ENCODE assay signal across 17 cellular contexts in genomic region chr12:69401940-69402339, GRCh38. TPM values are rescaled to one million over a fixed set of nuclear protein-coding genes. Genes with fewer than 3 reads are reported as not detected.
"Had no signal": no experiment of that assay in that cellular context is flagged by ENCODE, and none has a peak within 500 bp of the region (broad histone marks: within the 10 kb centered on the region; RNA-seq: fewer than 3 reads in every experiment).

No MANE protein-coding gene starts in this region.

- H3K36me3 ChIP-seq: adrenal gland, brain microvascular endothelial cell had no signal

- FAIRE-seq: islet of Langerhans, pancreas had no signal

- ATAC-seq: pancreas had no signal

- H3K4me1 ChIP-seq: pancreas, transverse colon had no signal

- H3K27me3 ChIP-seq: adrenal gland, brain microvascular endothelial cell, pancreas, transverse colon had no signal

- H3K27ac ChIP-seq: adrenal gland, brain microvascular endothelial cell, pancreas, skin epidermis, transverse colon had no signal

- H3K4me3 ChIP-seq: adrenal gland, pancreas, skin epidermis, transverse colon had no signal

- H3K9me3 ChIP-seq: adrenal gland, pancreas, transverse colon had no signal

- DNase-seq: activated B cell treated with CpG ODN at 0.5 μM for 24 hours; activated CD4-positive, alpha-beta T cell treated with anti-CD3 and anti-CD28 coated beads, Interleukin-2, amount 10 ng/mL, durations not matched to agents 7 days and 5 days; activated CD8-positive, alpha-beta memory T cell treated with anti-CD3 and anti-CD28 coated beads for 24 hours; activated naive CD4-positive, alpha-beta T cell treated with anti-CD3 and anti-CD28 coated beads, Interleukin-2, amount 50 U/mL, for 16 hours; adrenal gland; brain microvascular endothelial cell; cerebellar nuclear complex; dermis blood vessel endothelial cell; erythroblast; foreskin fibroblast; head of caudate nucleus; pancreas; transverse colon had no signal

RNA-seq across cellular contexts. Expression of gene LYZ, which starts 53.8 kb away (rescaled TPM):
- total RNA-seq: activated CD4-positive, alpha-beta T cell treated with anti-CD3 and anti-CD28 coated beads, Interleukin-2, amount 10 ng/mL, durations not matched to agents 7 days and 5 days; activated T-helper 2 cell treated with anti-CD3 and anti-CD28 coated beads, Interferon-gamma antibody, Interleukin-2, Interleukin-4, amounts not matched to agents 10 μg/mL and 5 μg/mL and 100 μg/mL, durations not matched to agents 14 hours and 24 hours and 36 hours; dermis blood vessel endothelial cell; renal cortical epithelial cell had no signal
